20 cellular contexts compared by ENCODE assay signal in the genomic region with DNA sequence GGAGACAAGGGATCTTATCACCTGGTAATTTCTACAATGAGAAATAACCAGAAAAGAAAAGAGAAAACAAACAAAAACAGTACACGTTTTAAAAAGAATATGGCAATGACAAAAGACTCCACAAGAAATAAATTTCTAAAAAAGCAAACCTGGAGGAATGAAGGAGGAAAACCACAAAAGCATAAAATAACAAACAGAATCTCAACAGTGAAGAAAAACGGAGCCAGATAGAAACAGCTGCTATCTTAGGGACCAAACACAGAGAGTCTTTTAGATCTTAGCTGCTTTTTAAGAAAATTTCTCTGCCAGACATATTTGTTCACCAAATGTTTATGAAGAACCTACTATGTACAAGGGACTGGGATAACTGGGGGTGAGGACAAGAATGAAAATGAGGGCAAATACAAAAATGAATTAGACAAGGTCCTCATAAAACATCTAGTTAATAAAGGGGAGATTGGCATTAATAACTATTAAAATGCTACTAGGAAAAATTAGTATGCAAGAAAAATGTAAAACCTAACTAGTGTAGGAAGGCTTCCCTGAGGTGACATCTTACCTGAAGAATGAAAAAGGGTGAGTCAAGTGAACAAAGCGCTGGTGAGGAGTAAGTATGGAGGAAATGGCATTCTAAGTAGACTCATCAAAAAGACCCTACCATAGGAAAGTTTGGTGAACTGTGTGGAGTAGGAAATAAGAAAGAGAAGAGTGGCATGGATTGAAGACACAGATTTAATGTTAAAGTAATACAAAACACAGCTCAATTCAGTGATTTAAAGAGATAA. TPM values are rescaled to one million over a fixed set of nuclear protein-coding genes. Genes with fewer than 3 reads are reported as not detected.
DNase-seq lines count a peak whose midpoint lies in the region; ATAC-seq, FAIRE-seq and TF ChIP-seq lines count a peak whose summit lies in the region.
"Had no signal": no experiment of that assay in that cellular context is flagged by ENCODE, and none has a peak within 500 bp of the region (broad histone marks: within the 10 kb centered on the region; RNA-seq: fewer than 3 reads in every experiment).

No MANE protein-coding gene starts in this region.

- H3K4me1 ChIP-seq in breast epithelium (peaks cover 0 to 4% of the 10 kb centered on the region in 2 donors), astrocyte (ENCODE audit: insufficient read depth, low read length) (peaks cover 22% of the 10 kb centered on the region), upper lobe of right lung (peaks cover 42% of the 10 kb centered on the region)

- peaks cover 40% of the 10 kb centered on the region for H3K79me2 ChIP-seq in astrocyte (ENCODE audit: insufficient read depth, low read length)

- TF ChIP-seq CTCF in MCF 10A (IDR thresholded peaks at IDR 0.05; ENCODE audit: unreplicated experiment) (no peak), breast epithelium (IDR thresholded peaks at IDR 0.05) (no peak), astrocyte (IDR thresholded peaks at IDR 0.05; ENCODE audit: insufficient read depth, low read depth, low read length) (no peak), upper lobe of right lung (IDR thresholded peaks at IDR 0.05) (no peak), Calu3 (IDR thresholded peaks at IDR 0.05; ENCODE audit: unreplicated experiment) (no peak)

- intact Hi-C loops in MCF 10A (cut with micrococcal nuclease): no loop called here
- intact Hi-C loops in breast epithelium (cut with DNase I; ENCODE audit: low total_unique reads): no loop called here
- intact Hi-C loops in upper lobe of right lung (cut with DNase I): no loop called here
- intact Hi-C loops in Calu3 (cut with micrococcal nuclease; ENCODE audit: unreplicated experiment): no loop called here

- no peak overlapping the region for H3K4me3 ChIP-seq in breast epithelium
- no peak overlapping the region for H3K4me3 ChIP-seq in astrocyte (ENCODE audit: insufficient read depth, low read depth, low read length)
- H3K4me3 ChIP-seq in upper lobe of right lung: no peak overlapping the region
- H3K4me3 ChIP-seq: right lobe of liver, vagina had no signal

- H3K36me3 ChIP-seq in breast epithelium: no peaks in the 10 kb centered on the region
- H3K36me3 ChIP-seq in astrocyte (ENCODE audit: insufficient read depth, low read length): no peaks in the 10 kb centered on the region
- H3K36me3 ChIP-seq in upper lobe of right lung: no peaks in the 10 kb centered on the region
- H3K36me3 ChIP-seq: right lobe of liver, vagina had no signal

- no peak for FAIRE-seq in astrocyte (lab: Jason Lieb, UNC)

- H3K27ac Mint-ChIP-seq in MCF 10A (ENCODE audit: low read depth, unreplicated experiment) (peak overlapping the region; percentile 74), astrocyte (ENCODE audit: unreplicated experiment) (peak overlapping the region; percentile 21), Calu3 (ENCODE audit: unreplicated experiment) (no peak overlapping the region)

- POLR2A ChIA-PET in MCF 10A (lab: Yijun Ruan, JAX): interaction anchor here (0.7 to 1.3 kb wide), 3 partner anchors 8 to 35 kb away, joined by 3 to 4 read pairs (median 3); a partner anchor contains a TSS

- peak overlapping the region; percentile 50 for H3K4me2 ChIP-seq in astrocyte (ENCODE audit: low read length)

- DNase-seq in MCF 10A (ENCODE audit: unreplicated experiment) (no peak), breast epithelium (ENCODE audit: low spot score in 2 of 2) (no peak), astrocyte (ENCODE audit: low read depth) (peak; percentile 24), iris pigment epithelial cell (ENCODE audit: low read depth) (peak; percentile 49), upper lobe of right lung (no peak), Calu3 (no peak), NCI-H1417 treated with DMSO at 0.1 percent for 48 hours (lab: John Stamatoyannopoulos, UW) (no peak)
- DNase-seq in stimulated activated CD4-positive, alpha-beta T cell treated with anti-CD3 and anti-CD28 coated beads, Interleukin-4, amount 100 ng/mL, for 4 hours: no peak
- DNase-seq: activated CD8-positive, alpha-beta memory T cell treated with anti-CD3 and anti-CD28 coated beads, Interleukin-2, amount 50 U/mL, for 4 hours; activated naive CD4-positive, alpha-beta T cell treated with anti-CD3 and anti-CD28 coated beads, Interleukin-2, amount 50 U/mL, for 16 hours; caudate nucleus; effector CD4-positive, alpha-beta T cell; hypothalamus; NCI-H187; NCI-H510A; right lobe of liver; stimulated activated CD4-positive, alpha-beta T cell treated with anti-CD3 and anti-CD28 coated beads, Interleukin-2, amount 100 ng/mL, for 24 hours had no signal

- H3K9ac ChIP-seq in astrocyte (ENCODE audit: low read length): no peak overlapping the region

- H3K9me3 Mint-ChIP-seq in MCF 10A (ENCODE audit: unreplicated experiment): no peaks in the 10 kb centered on the region
- H3K9me3 Mint-ChIP-seq in astrocyte (ENCODE audit: unreplicated experiment): no peaks in the 10 kb centered on the region
- H3K9me3 Mint-ChIP-seq in Calu3 (ENCODE audit: low read depth, unreplicated experiment): no peaks in the 10 kb centered on the region

- H3K27me3 ChIP-seq in breast epithelium (no peaks in the 10 kb centered on the region), astrocyte (ENCODE audit: insufficient read depth, low read length) (no peaks in the 10 kb centered on the region), upper lobe of right lung (no peaks in the 10 kb centered on the region)
- H3K27me3 ChIP-seq: right lobe of liver, vagina had no signal

- H3K27me3 Mint-ChIP-seq in MCF 10A (ENCODE audit: insufficient read depth, unreplicated experiment) (no peaks in the 10 kb centered on the region), astrocyte (ENCODE audit: low read depth, unreplicated experiment) (no peaks in the 10 kb centered on the region), Calu3 (ENCODE audit: unreplicated experiment) (no peaks in the 10 kb centered on the region)

- H4K20me1 ChIP-seq in astrocyte (ENCODE audit: insufficient read depth, low read length): peaks cover 92% of the 10 kb centered on the region

- CTCF ChIA-PET in MCF 10A (lab: Yijun Ruan, JAX): interaction anchor here (0.6 to 1.5 kb wide), 2 partner anchors 13 to 1619 kb away, joined by 3 read pairs; no protein-coding TSS in a partner anchor
- CTCF ChIA-PET in Calu3 (lab: Charles Lee): no interaction called here

- BruUV-seq in MCF 10A (replicated peaks; lab: Mats Ljungman, UMichigan) (no TSS peak), Calu3 (replicated peaks; lab: Mats Ljungman, UMichigan) (no TSS peak)

- H3K4me1 Mint-ChIP-seq in MCF 10A (ENCODE audit: insufficient read depth, unreplicated experiment): peaks cover 34% of the 10 kb centered on the region
- H3K4me1 Mint-ChIP-seq in astrocyte (ENCODE audit: low read depth, unreplicated experiment): peaks cover 49% of the 10 kb centered on the region
- H3K4me1 Mint-ChIP-seq in Calu3 (ENCODE audit: low read depth, unreplicated experiment): peaks cover 42% of the 10 kb centered on the region

- H3K36me3 Mint-ChIP-seq in MCF 10A (ENCODE audit: insufficient read depth, unreplicated experiment): peaks cover 5% of the 10 kb centered on the region
- peaks cover 2% of the 10 kb centered on the region for H3K36me3 Mint-ChIP-seq in astrocyte (ENCODE audit: low read depth, unreplicated experiment)
- no peaks in the 10 kb centered on the region for H3K36me3 Mint-ChIP-seq in Calu3 (ENCODE audit: insufficient read depth, unreplicated experiment)

- H2AFZ ChIP-seq in astrocyte (ENCODE audit: low read depth, low read length): no peak overlapping the region

- no peak for TF ChIP-seq POLR2A in breast epithelium (IDR thresholded peaks at IDR 0.05)

- H3K4me3 Mint-ChIP-seq in MCF 10A (ENCODE audit: unreplicated experiment) (no peak overlapping the region), astrocyte (ENCODE audit: unreplicated experiment) (no peak overlapping the region), Calu3 (ENCODE audit: low read depth, unreplicated experiment) (no peak overlapping the region)

- H3K9me3 ChIP-seq in breast epithelium (no peaks in the 10 kb centered on the region), astrocyte (ENCODE audit: insufficient read depth, low read depth, low read length) (no peaks in the 10 kb centered on the region), upper lobe of right lung (no peaks in the 10 kb centered on the region)
- H3K9me3 ChIP-seq: right lobe of liver, vagina had no signal

- H3K27ac ChIP-seq in breast epithelium: no peak overlapping the region
- H3K27ac ChIP-seq in astrocyte (ENCODE audit: low read depth, low read length): no peak overlapping the region
- no peak overlapping the region for H3K27ac ChIP-seq in upper lobe of right lung
- H3K27ac ChIP-seq: right lobe of liver, vagina had no signal

- no peak for ATAC-seq in upper lobe of right lung

RNA-seq across cellular contexts. Expression of a gene that starts 34.3 kb away (rescaled TPM):
- 34.7 and 38.8 TPM in 2 replicates for total RNA-seq in MCF 10A (2022)
- total RNA-seq in breast epithelium: 10 to 100 TPM; 27.8 to 38.3 (median 37.8) TPM
- total RNA-seq in astrocyte: 34.3 and 36.0 TPM in 2 replicates
- total RNA-seq in upper lobe of right lung: 40.0 TPM
- 33.2 and 37.5 TPM in 2 replicates for total RNA-seq in Calu3 (2022)

RNA-seq across cellular contexts. Expression of a gene that starts 58.8 kb away (rescaled TPM):
- total RNA-seq in MCF 10A (2022): not detected in 2 replicates
- not detected for total RNA-seq in breast epithelium
- not detected in 2 replicates for total RNA-seq in astrocyte
- 0.17 TPM for total RNA-seq in upper lobe of right lung
- total RNA-seq in Calu3 (2022): not detected in 2 replicates
- total RNA-seq: kidney epithelial cell; T-helper 1 cell treated with Interleukin-12 subunit alpha and Interleukin-12 subunit beta and Interleukin-4 antibody, amounts not matched to agents 30 ng/mL and 1 ng/mL, for 36 hours; vagina had no signal

Comparison
In these comparisons a context has a peak if more than half of its experiments do, and no peak if none do; other contexts are left out.
1. DNase-seq: peak in astrocyte (single experiment) and iris pigment epithelial cell (single experiment); none in MCF 10A (single experiment), breast epithelium (0 of 2), upper lobe of right lung (single experiment), Calu3 (single experiment), NCI-H1417 treated with DMSO at 0.1 percent for 48 hours (single experiment) and stimulated activated CD4-positive, alpha-beta T cell treated with anti-CD3 and anti-CD28 coated beads, Interleukin-4, amount 100 ng/mL, for 4 hours (0 of 2).